ENCODE assay signal across 16 cellular contexts in genomic region chr13:109400192-109400591, GRCh38.
DNase-seq lines count a peak whose midpoint lies in the region; ATAC-seq and TF ChIP-seq lines count a peak whose summit lies in the region.
"Had no signal": no experiment of that assay in that cellular context is flagged by ENCODE, and none has a peak within 500 bp of the region (broad histone marks: within the 10 kb centered on the region; RNA-seq: fewer than 3 reads in every experiment).

No MANE protein-coding gene starts in this region.

- H3K27ac Mint-ChIP-seq in neural crest cell (ENCODE audit: unreplicated experiment) = no peak overlapping the region
- no peak overlapping the region for H3K27ac Mint-ChIP-seq in activated T-helper 1 cell treated with anti-CD3 and anti-CD28 coated beads, Interleukin-12 subunit alpha, Interleukin-12 subunit beta, Interleukin-2, Interleukin-4 antibody, amounts not matched to agents 30 ng/mL and 10 ng/mL and 1 ng/mL, durations not matched to agents 14 hours and 24 hours and 36 hours
- H3K27ac Mint-ChIP-seq: activated naive CD8-positive, alpha-beta T cell treated with anti-CD3 and anti-CD28 coated beads for 36 hours; nephron progenitor cell had no signal

- H3K27me3 Mint-ChIP-seq in neural crest cell (ENCODE audit: low read depth) = no peaks in the 10 kb centered on the region
- no peaks in the 10 kb centered on the region for H3K27me3 Mint-ChIP-seq in activated T-helper 1 cell treated with anti-CD3 and anti-CD28 coated beads, Interleukin-12 subunit alpha, Interleukin-12 subunit beta, Interleukin-2, Interleukin-4 antibody, amounts not matched to agents 30 ng/mL and 10 ng/mL and 1 ng/mL, durations not matched to agents 14 hours and 24 hours and 36 hours (ENCODE audit: insufficient read depth)

- H3K27me3 ChIP-seq in heart left ventricle = no peaks in the 10 kb centered on the region

- H3K36me3 ChIP-seq in heart left ventricle = no peaks in the 10 kb centered on the region

- peaks cover 14% of the 10 kb centered on the region for H3K4me1 Mint-ChIP-seq in neural crest cell
- no peaks in the 10 kb centered on the region for H3K4me1 Mint-ChIP-seq in activated T-helper 1 cell treated with anti-CD3 and anti-CD28 coated beads, Interleukin-12 subunit alpha, Interleukin-12 subunit beta, Interleukin-2, Interleukin-4 antibody, amounts not matched to agents 30 ng/mL and 10 ng/mL and 1 ng/mL, durations not matched to agents 14 hours and 24 hours and 36 hours (ENCODE audit: low read depth)
- H3K4me1 Mint-ChIP-seq: activated naive CD8-positive, alpha-beta T cell treated with anti-CD3 and anti-CD28 coated beads for 36 hours; nephron progenitor cell had no signal

- H3K9me3 Mint-ChIP-seq in neural crest cell = no peaks in the 10 kb centered on the region
- peaks cover 3% of the 10 kb centered on the region for H3K9me3 Mint-ChIP-seq in activated T-helper 1 cell treated with anti-CD3 and anti-CD28 coated beads, Interleukin-12 subunit alpha, Interleukin-12 subunit beta, Interleukin-2, Interleukin-4 antibody, amounts not matched to agents 30 ng/mL and 10 ng/mL and 1 ng/mL, durations not matched to agents 14 hours and 24 hours and 36 hours

- H3K4me3 ChIP-seq in heart left ventricle = no peak overlapping the region

- no peak for TF ChIP-seq POLR2A in heart left ventricle (IDR thresholded peaks at IDR 0.05)

- peaks cover 0 to 5% (median 0%) of the 10 kb centered on the region in 12 donors for H3K4me1 ChIP-seq in heart left ventricle

- DNase-seq in G401 (ENCODE audit: low spot score) = peak; percentile 47
- peak; percentile 43 for DNase-seq in SK-N-DZ (ENCODE audit: low spot score)
- peak in 3 of 5 donors; percentile 30 to 64 (median 34) for DNase-seq in heart left ventricle
- peak; percentile 12 for DNase-seq in neural crest cell (ENCODE audit: low read depth, low spot score)
- no peak for DNase-seq in SHP77 (lab: John Stamatoyannopoulos, UW)
- DNase-seq in activated CD4-positive, alpha-beta T cell treated with anti-CD3 and anti-CD28 coated beads for 1 hour = no peak
- DNase-seq in NCI-H82 (lab: John Stamatoyannopoulos, UW) = no peak
- no peak for DNase-seq in activated T-helper 1 cell treated with anti-CD3 and anti-CD28 coated beads, Interleukin-12 subunit alpha, Interleukin-12 subunit beta, Interleukin-2, Interleukin-4 antibody, amounts not matched to agents 30 ng/mL and 10 ng/mL and 1 ng/mL, durations not matched to agents 14 hours and 24 hours and 36 hours (ENCODE audit: low spot score)
- DNase-seq: activated CD4-positive, CD25-positive, alpha-beta regulatory T cell; activated naive CD8-positive, alpha-beta T cell treated with anti-CD3 and anti-CD28 coated beads for 36 hours; activated T-cell treated with anti-CD3 and anti-CD28 coated beads for 4 hours; NCI-H2171 treated with DMSO at 0.1 percent for 48 hours; nephron progenitor cell; OCI-M1; stimulated activated naive CD4-positive, alpha-beta T cell treated with Interleukin-2 at 50 U/mL for 16 hours had no signal

- intact Hi-C loops in heart left ventricle (cut with DNase I) = no loop called here
- intact Hi-C loops in activated T-helper 1 cell treated with anti-CD3 and anti-CD28 coated beads, Interleukin-12 subunit alpha, Interleukin-12 subunit beta, Interleukin-2, Interleukin-4 antibody, amounts not matched to agents 30 ng/mL and 10 ng/mL and 1 ng/mL, durations not matched to agents 14 hours and 24 hours and 36 hours (cut with micrococcal nuclease) = no loop called here

- no peak overlapping the region for H3K4me3 Mint-ChIP-seq in neural crest cell
- no peak overlapping the region for H3K4me3 Mint-ChIP-seq in activated T-helper 1 cell treated with anti-CD3 and anti-CD28 coated beads, Interleukin-12 subunit alpha, Interleukin-12 subunit beta, Interleukin-2, Interleukin-4 antibody, amounts not matched to agents 30 ng/mL and 10 ng/mL and 1 ng/mL, durations not matched to agents 14 hours and 24 hours and 36 hours
- H3K4me3 Mint-ChIP-seq: activated naive CD8-positive, alpha-beta T cell treated with anti-CD3 and anti-CD28 coated beads for 36 hours; nephron progenitor cell had no signal

- TF ChIP-seq CTCF in heart left ventricle (IDR thresholded peaks at IDR 0.05) (no peak), neural crest cell (conservative IDR thresholded peaks at IDR 0.05) (no peak)

- peak; percentile 20 to 64 (median 41) for ATAC-seq in heart left ventricle

- no peaks in the 10 kb centered on the region for H3K9me3 ChIP-seq in heart left ventricle

- no peak overlapping the region for H3K27ac ChIP-seq in heart left ventricle
- H3K27ac ChIP-seq: epithelial cell of prostate had no signal

- H3K36me3 Mint-ChIP-seq in neural crest cell (ENCODE audit: low read depth) = peaks cover 2% of the 10 kb centered on the region
- H3K36me3 Mint-ChIP-seq in activated T-helper 1 cell treated with anti-CD3 and anti-CD28 coated beads, Interleukin-12 subunit alpha, Interleukin-12 subunit beta, Interleukin-2, Interleukin-4 antibody, amounts not matched to agents 30 ng/mL and 10 ng/mL and 1 ng/mL, durations not matched to agents 14 hours and 24 hours and 36 hours (ENCODE audit: low read depth) = no peaks in the 10 kb centered on the region
- H3K36me3 Mint-ChIP-seq: activated naive CD8-positive, alpha-beta T cell treated with anti-CD3 and anti-CD28 coated beads for 36 hours had no signal

- in situ Hi-C loops in G401 (cut with HindIII; ENCODE audit: low sequenced_read_pairs) = no loop called here

- 51 to 65% (median 60%) methylated on average over 11 of the region's 11 CpGs for WGBS in heart left ventricle, 4 donors

Comparison
In these comparisons a context has a peak if more than half of its experiments do, and no peak if none do; other contexts are left out.
1. DNase-seq: peak in G401 (single experiment), SK-N-DZ (single experiment), heart left ventricle (3 of 5) and neural crest cell (single experiment); none in SHP77 (0 of 2), activated CD4-positive, alpha-beta T cell treated with anti-CD3 and anti-CD28 coated beads for 1 hour (single experiment), NCI-H82 (single experiment) and activated T-helper 1 cell treated with anti-CD3 and anti-CD28 coated beads, Interleukin-12 subunit alpha, Interleukin-12 subunit beta, Interleukin-2, Interleukin-4 antibody, amounts not matched to agents 30 ng/mL and 10 ng/mL and 1 ng/mL, durations not matched to agents 14 hours and 24 hours and 36 hours (single experiment).